20 cellular contexts compared by ENCODE assay signal in genomic region chr13:47413112-47413511, GRCh38.
DNase-seq lines count a peak whose midpoint lies in the region; TF ChIP-seq lines count a peak whose summit lies in the region.
"Had no signal": no experiment of that assay in that cellular context is flagged by ENCODE, and none has a peak within 500 bp of the region (broad histone marks: within the 10 kb centered on the region; RNA-seq: fewer than 3 reads in every experiment).

No MANE protein-coding gene starts in this region.

- intact Hi-C loops in MCF 10A (cut with micrococcal nuclease), result no loop called here
- intact Hi-C loops in Caco-2 (cut with micrococcal nuclease; ENCODE audit: unreplicated experiment), result no loop called here

- no peaks in the 10 kb centered on the region for H3K79me2 ChIP-seq in GM23248 (ENCODE audit: insufficient read depth)

- POLR2A ChIA-PET in MCF 10A (lab: Yijun Ruan, JAX), result interaction anchor here (1.4 kb wide), 1 partner anchor 13 kb away, joined by 5 read pairs; no protein-coding TSS in a partner anchor
- POLR2A ChIA-PET in Caco-2 (lab: Charles Lee), result no interaction called here

- BruUV-seq in MCF 10A (replicated peaks; lab: Mats Ljungman, UMichigan), result no TSS peak
- no TSS peak for BruUV-seq in Caco-2 (replicated peaks; lab: Mats Ljungman, UMichigan)

- H3K9ac ChIP-seq in GM23248, result no peak overlapping the region

- H3K9me3 Mint-ChIP-seq in MCF 10A (ENCODE audit: unreplicated experiment) (no peaks in the 10 kb centered on the region), Caco-2 (ENCODE audit: unreplicated experiment) (no peaks in the 10 kb centered on the region)
- H3K9me3 Mint-ChIP-seq: GM23338 had no signal

- H3K36me3 ChIP-seq in GM23248 (ENCODE audit: low read depth) (no peaks in the 10 kb centered on the region), Caco-2 (ENCODE audit: control insufficient read depth, insufficient read depth, low read length) (no peaks in the 10 kb centered on the region), WERI-Rb-1 (no peaks in the 10 kb centered on the region)

- H3K27ac Mint-ChIP-seq in MCF 10A (ENCODE audit: low read depth, unreplicated experiment), result no peak overlapping the region
- H3K27ac Mint-ChIP-seq in Caco-2 (ENCODE audit: unreplicated experiment), result no peak overlapping the region
- H3K27ac Mint-ChIP-seq: CD14-positive monocyte, GM23338 had no signal

- H3K36me3 Mint-ChIP-seq in MCF 10A (ENCODE audit: insufficient read depth, unreplicated experiment), result no peaks in the 10 kb centered on the region
- H3K36me3 Mint-ChIP-seq in Caco-2 (ENCODE audit: insufficient read depth, unreplicated experiment), result no peaks in the 10 kb centered on the region
- H3K36me3 Mint-ChIP-seq: CD14-positive monocyte had no signal

- no peaks in the 10 kb centered on the region for H3K9me3 ChIP-seq in GM23248 (ENCODE audit: low read depth)
- H3K9me3 ChIP-seq in Caco-2, result no peaks in the 10 kb centered on the region
- H3K9me3 ChIP-seq in WERI-Rb-1 (ENCODE audit: severe bottlenecking), result no peaks in the 10 kb centered on the region

- H3K9me2 ChIP-seq in GM23248 (ENCODE audit: insufficient read depth), result no peaks in the 10 kb centered on the region

- 3 to 5% methylated on average over 3 of the region's 3 CpGs for WGBS in GM23248 (ENCODE audit: low coverage in 1 of 2, low lambda C conversion rate in 2 of 2, missing lambda C conversion rate in 2 of 2), 2 experiments

- no peaks in the 10 kb centered on the region for H3K27me3 ChIP-seq in GM23248 (replicated peaks; ENCODE audit: insufficient read depth)
- H3K27me3 ChIP-seq in Caco-2 (replicated peaks; ENCODE audit: control insufficient read depth, insufficient read depth, low read length), result no peaks in the 10 kb centered on the region
- no peaks in the 10 kb centered on the region for H3K27me3 ChIP-seq in WERI-Rb-1 (ENCODE audit: insufficient read depth, low read depth, severe bottlenecking)

- no peaks in the 10 kb centered on the region for H4K20me1 ChIP-seq in GM23248 (ENCODE audit: insufficient read depth)

- no peak overlapping the region for H3K4me3 Mint-ChIP-seq in MCF 10A (ENCODE audit: unreplicated experiment)
- no peak overlapping the region for H3K4me3 Mint-ChIP-seq in Caco-2 (ENCODE audit: unreplicated experiment)
- H3K4me3 Mint-ChIP-seq: CD14-positive monocyte, GM23338 had no signal

- DNase-seq in GM23248 (peak; percentile 74), choroid plexus epithelial cell (ENCODE audit: low read depth) (peak; percentile 8), foreskin fibroblast (peak; percentile 46 to 74), MCF 10A (ENCODE audit: unreplicated experiment) (no peak), Caco-2 (no peak), NCI-H510A (lab: John Stamatoyannopoulos, UW) (no peak), WERI-Rb-1 (no peak)
- DNase-seq: COR-L47, DMS153, GDM1, MV-4-11, NCI-H187, NCI-H2107, NCI-H510A treated with DMSO at 0.1 percent for 48 hours, NCI-H82, SHP77 had no signal

- in situ Hi-C loops in GM23248 (cut with MboI), result no loop called here

- CTCF ChIA-PET in MCF 10A (lab: Yijun Ruan, JAX), result interaction anchor here (0.7 kb wide), 1 partner anchor 12 kb away, joined by 3 read pairs; no protein-coding TSS in a partner anchor
- CTCF ChIA-PET in Caco-2 (lab: Charles Lee), result no interaction called here

- H3F3A ChIP-seq in GM23248 (ENCODE audit: insufficient read depth), result no peaks in the 10 kb centered on the region

- TF ChIP-seq CTCF in choroid plexus epithelial cell (conservative IDR thresholded peaks at IDR 0.05; ENCODE audit: low read depth, low read length), result no peak
- TF ChIP-seq CTCF in foreskin fibroblast (IDR thresholded peaks at IDR 0.05; ENCODE audit: low read depth, low read length), result no peak
- TF ChIP-seq CTCF in MCF 10A (IDR thresholded peaks at IDR 0.05; ENCODE audit: unreplicated experiment), result no peak
- no peak for TF ChIP-seq CTCF in Caco-2 (IDR thresholded peaks at IDR 0.05; ENCODE audit: insufficient read depth in 1 of 2, low read depth in 1 of 2, low read length in 1 of 2, severe bottlenecking in 1 of 2, unreplicated experiment in 1 of 2)
- no peak for TF ChIP-seq CTCF in WERI-Rb-1 (IDR thresholded peaks at IDR 0.05; ENCODE audit: low read depth, low read length)

- no peak overlapping the region for H2AFZ ChIP-seq in GM23248
- H2AFZ ChIP-seq: GM23338 had no signal

- H3K27me3 Mint-ChIP-seq in MCF 10A (ENCODE audit: insufficient read depth, unreplicated experiment), result no peaks in the 10 kb centered on the region
- H3K27me3 Mint-ChIP-seq in Caco-2 (ENCODE audit: insufficient read depth, unreplicated experiment), result no peaks in the 10 kb centered on the region

- no peak overlapping the region for H3K4me3 ChIP-seq in GM23248
- H3K4me3 ChIP-seq in choroid plexus epithelial cell (ENCODE audit: low read depth, low read length), result no peak overlapping the region
- no peak overlapping the region for H3K4me3 ChIP-seq in foreskin fibroblast (ENCODE audit: low read depth in 1 of 2, low read length in 2 of 2)
- H3K4me3 ChIP-seq in Caco-2 (ENCODE audit: low read depth, low read length), result no peak overlapping the region
- H3K4me3 ChIP-seq in WERI-Rb-1 (ENCODE audit: low read depth, low read length), result no peak overlapping the region
- H3K4me3 ChIP-seq: GM23338, K562, SK-N-MC had no signal

- H3K27ac ChIP-seq in GM23248 (no peak overlapping the region), WERI-Rb-1 (no peak overlapping the region)
- H3K27ac ChIP-seq: SK-N-MC had no signal

- H3K4me2 ChIP-seq in GM23248 (ENCODE audit: unreplicated experiment), result peak overlapping the region; percentile 37
- H3K4me2 ChIP-seq: GM23338 had no signal

- H3K4me1 ChIP-seq in GM23248 (ENCODE audit: insufficient read depth) (peaks cover 11% of the 10 kb centered on the region; the same call in 1 of the 2 replicates), Caco-2 (no peaks in the 10 kb centered on the region)

- H3K4me1 Mint-ChIP-seq in MCF 10A (ENCODE audit: insufficient read depth, unreplicated experiment) (no peaks in the 10 kb centered on the region), Caco-2 (ENCODE audit: low read depth, unreplicated experiment) (no peaks in the 10 kb centered on the region)
- H3K4me1 Mint-ChIP-seq: CD14-positive monocyte had no signal

Comparison
In these comparisons a context has a peak if more than half of its experiments do, and no peak if none do; other contexts are left out.
1. DNase-seq: peak in GM23248 (single experiment), choroid plexus epithelial cell (single experiment) and foreskin fibroblast (2 of 2); none in MCF 10A (single experiment), Caco-2 (0 of 2), NCI-H510A (single experiment) and WERI-Rb-1 (single experiment).